In the genomic region with DNA sequence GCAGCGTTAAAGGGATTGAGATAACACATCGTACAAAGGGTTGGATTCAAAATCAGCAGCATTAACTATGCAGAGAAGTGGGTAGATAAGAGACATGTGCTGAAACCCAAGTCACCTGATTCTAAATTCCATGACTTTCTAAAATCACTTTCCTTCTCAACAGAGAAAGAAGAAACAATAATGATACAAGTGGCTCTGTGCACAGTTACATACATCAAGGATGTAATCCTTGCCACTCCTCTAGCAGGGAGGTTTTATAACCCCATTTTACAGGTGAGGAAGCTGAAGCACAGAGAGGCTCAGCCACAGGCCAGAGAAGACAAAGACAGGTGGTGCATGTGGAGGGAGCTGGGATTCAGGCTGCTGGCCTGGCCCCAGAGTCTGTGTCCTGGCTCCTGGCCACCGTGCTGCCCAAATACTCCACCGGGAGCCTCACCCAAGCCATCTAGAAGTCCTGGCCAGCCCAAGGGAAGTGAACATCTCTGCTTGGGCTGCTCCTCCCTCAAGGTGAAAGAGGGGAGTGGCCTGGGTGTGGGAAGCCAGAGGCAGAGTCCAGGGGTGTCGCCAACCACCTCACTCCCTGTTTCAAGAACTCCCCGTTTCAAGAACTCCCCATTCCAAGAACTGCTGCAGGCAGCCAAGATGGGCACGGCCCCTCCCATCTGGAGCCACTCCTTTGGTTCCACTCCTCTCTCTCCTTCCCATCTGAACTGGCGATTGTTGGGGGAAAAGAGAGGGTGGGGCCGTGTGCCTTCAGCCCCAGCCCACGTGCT, we compare ENCODE assay signal across 14 cellular contexts.
"Had no signal": no experiment of that assay in that cellular context is flagged by ENCODE, and none has a peak within 500 bp of the region (broad histone marks: within the 10 kb centered on the region; RNA-seq: fewer than 3 reads in every experiment).

No MANE protein-coding gene starts in this region.

- H3K4me3 ChIP-seq: body of pancreas, dorsolateral prefrontal cortex, tibial artery had no signal

- FAIRE-seq: colon, keratinocyte had no signal

- H3K27me3 ChIP-seq: body of pancreas, dorsolateral prefrontal cortex had no signal

- ATAC-seq: body of pancreas; stimulated activated naive CD8-positive, alpha-beta T cell treated with anti-CD3 and anti-CD28 coated beads, Interleukin-15, Interleukin-2, amounts not matched to agents 100 U/mL and 50 U/mL, for 24 hours had no signal

- DNase-seq: activated CD4-positive, alpha-beta memory T cell treated with anti-CD3 and anti-CD28 coated beads for 36 hours; activated naive CD4-positive, alpha-beta T cell; activated naive CD8-positive, alpha-beta T cell treated with anti-CD3 and anti-CD28 coated beads for 36 hours; activated T-cell treated with anti-CD3 and anti-CD28 coated beads for 4 hours; amygdala; foreskin melanocyte; stimulated activated CD4-positive, alpha-beta T cell treated with anti-CD3 and anti-CD28 coated beads, Interleukin-2, amount 100 ng/mL, for 24 hours; stimulated activated naive CD8-positive, alpha-beta T cell treated with anti-CD3 and anti-CD28 coated beads, Interleukin-15, Interleukin-2, amounts not matched to agents 100 U/mL and 50 U/mL, for 24 hours; WERI-Rb-1 had no signal

- H3K4me1 ChIP-seq: body of pancreas had no signal

- H3K9me3 ChIP-seq: body of pancreas had no signal

- H3K27ac ChIP-seq: body of pancreas, dorsolateral prefrontal cortex, tibial artery, WERI-Rb-1 had no signal

- H3K36me3 ChIP-seq: tibial artery, WERI-Rb-1 had no signal
